Comparison of ENCODE assay signal across 8 cellular contexts in the genomic region with DNA sequence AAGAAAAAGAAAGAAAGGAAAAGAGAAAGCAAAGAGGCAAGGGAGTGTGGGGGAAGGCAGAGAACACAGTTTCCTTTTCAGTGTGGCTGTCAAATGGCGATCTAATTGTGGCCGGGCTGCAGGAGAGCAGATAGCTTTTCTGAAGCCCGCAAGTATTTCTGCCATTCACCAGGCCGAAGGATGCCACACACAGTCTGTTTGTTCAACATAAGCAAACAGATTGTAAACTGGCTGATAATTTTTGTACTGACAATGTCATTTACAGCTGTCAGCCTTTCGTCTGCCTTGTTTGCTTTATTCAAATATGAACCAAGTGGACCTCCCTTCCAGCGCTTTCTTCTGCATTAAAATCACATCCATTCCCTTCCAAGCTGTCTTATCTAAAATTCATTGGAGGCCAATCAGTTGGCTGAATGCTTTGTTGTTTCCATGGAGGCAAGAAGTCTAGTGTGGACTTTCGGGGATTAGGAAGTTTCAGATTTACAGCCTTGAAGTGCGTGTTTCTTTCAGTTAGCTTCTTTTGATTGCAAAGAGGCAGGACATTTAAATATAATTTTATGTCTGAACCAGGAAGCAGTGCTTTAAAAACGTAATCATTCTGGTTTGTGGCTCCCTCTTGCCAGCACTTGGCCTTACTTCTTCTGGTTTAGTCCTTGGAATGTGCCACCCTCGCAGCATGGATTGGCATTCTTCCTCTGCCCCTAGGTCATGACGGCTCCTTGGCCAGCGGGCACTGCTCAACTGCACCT.
DNase-seq lines count a peak whose midpoint lies in the region; ATAC-seq and TF ChIP-seq lines count a peak whose summit lies in the region.

No MANE protein-coding gene starts in this region.

- peak overlapping the region; percentile 5 for H3K4me3 ChIP-seq in CD8-positive, alpha-beta T cell (ENCODE audit: low read depth, low read length)
- H3K4me3 ChIP-seq in MG63 (no peak overlapping the region), brain microvascular endothelial cell (ENCODE audit: low read depth, low read length) (no peak overlapping the region)
- H3K4me3 ChIP-seq in naive thymus-derived CD4-positive, alpha-beta T cell (ENCODE audit: low read length): no peak overlapping the region

- no peaks in the 10 kb centered on the region for H3K36me3 ChIP-seq in CD8-positive, alpha-beta T cell (ENCODE audit: insufficient read depth, low read length)
- no peaks in the 10 kb centered on the region for H3K36me3 ChIP-seq in MG63
- no peaks in the 10 kb centered on the region for H3K36me3 ChIP-seq in naive thymus-derived CD4-positive, alpha-beta T cell (ENCODE audit: control insufficient read depth in 2 of 3, insufficient read depth in 3 of 3, low read length in 3 of 3)
- no peaks in the 10 kb centered on the region for H3K36me3 ChIP-seq in brain microvascular endothelial cell (replicated peaks)

- H3K4me3 Mint-ChIP-seq in CD8-positive, alpha-beta T cell: peak overlapping the region; percentile 63
- peak overlapping the region; percentile 75 to 83 (median 75) for H3K4me3 Mint-ChIP-seq in brain
- peak overlapping the region in 8 of 10 donors; percentile 0 to 67 (median 55) for H3K4me3 Mint-ChIP-seq in naive thymus-derived CD4-positive, alpha-beta T cell

- no peaks in the 10 kb centered on the region for H3K9me3 ChIP-seq in CD8-positive, alpha-beta T cell (ENCODE audit: low read length)
- H3K9me3 ChIP-seq in MG63: no peaks in the 10 kb centered on the region
- no peaks in the 10 kb centered on the region for H3K9me3 ChIP-seq in naive thymus-derived CD4-positive, alpha-beta T cell (ENCODE audit: control insufficient read depth in 2 of 3, low read length in 3 of 3)

- no peak overlapping the region for H3K27ac Mint-ChIP-seq in CD8-positive, alpha-beta T cell
- peak overlapping the region in 1 of 5 experiments; percentile 14 for H3K27ac Mint-ChIP-seq in brain
- H3K27ac Mint-ChIP-seq in naive thymus-derived CD4-positive, alpha-beta T cell: peak overlapping the region in 2 of 9 donors; percentile 13 to 50

- H3K9me3 Mint-ChIP-seq in CD8-positive, alpha-beta T cell: peaks cover 5% of the 10 kb centered on the region
- peaks cover 0 to 3% (median 0%) of the 10 kb centered on the region in 5 experiments for H3K9me3 Mint-ChIP-seq in brain
- peaks cover 0 to 11% (median 3%) of the 10 kb centered on the region in 11 donors for H3K9me3 Mint-ChIP-seq in naive thymus-derived CD4-positive, alpha-beta T cell

- ATAC-seq in CD8-positive, alpha-beta T cell: no peak
- no peak for ATAC-seq in naive thymus-derived CD4-positive, alpha-beta T cell
- ATAC-seq in HG03342 (IDR thresholded peaks at IDR 0.05; ENCODE audit: unreplicated experiment): no peak

- in situ Hi-C loops in brain microvascular endothelial cell (cut with HindIII; ENCODE audit: low pct_ligation_motif_present, low sequenced_read_pairs): no loop called here

- no peak overlapping the region for H3K27ac ChIP-seq in CD8-positive, alpha-beta T cell (ENCODE audit: low read depth, low read length)
- no peak overlapping the region for H3K27ac ChIP-seq in naive thymus-derived CD4-positive, alpha-beta T cell (ENCODE audit: low read depth, low read length)
- no peak overlapping the region for H3K27ac ChIP-seq in brain microvascular endothelial cell

- no peaks in the 10 kb centered on the region for H3K27me3 ChIP-seq in CD8-positive, alpha-beta T cell (ENCODE audit: insufficient read depth, low read length)
- H3K27me3 ChIP-seq in MG63 (no peaks in the 10 kb centered on the region), brain microvascular endothelial cell (replicated peaks) (peaks cover 8% of the 10 kb centered on the region)
- no peaks in the 10 kb centered on the region for H3K27me3 ChIP-seq in naive thymus-derived CD4-positive, alpha-beta T cell (ENCODE audit: control insufficient read depth in 2 of 2, insufficient read depth in 2 of 2, low read length in 2 of 2)

- no peaks in the 10 kb centered on the region for H3K36me3 Mint-ChIP-seq in CD8-positive, alpha-beta T cell
- no peaks in the 10 kb centered on the region for H3K36me3 Mint-ChIP-seq in brain
- H3K36me3 Mint-ChIP-seq in naive thymus-derived CD4-positive, alpha-beta T cell: no peaks in the 10 kb centered on the region

- POLR2A ChIA-PET in CD8-positive, alpha-beta T cell (lab: Charles Lee): no interaction called here
- POLR2A ChIA-PET in naive thymus-derived CD4-positive, alpha-beta T cell (lab: Charles Lee): no interaction called here

- CTCF ChIA-PET in CD8-positive, alpha-beta T cell (lab: Charles Lee): no interaction called here
- CTCF ChIA-PET in naive thymus-derived CD4-positive, alpha-beta T cell (lab: Charles Lee): no interaction called here

- H3K4me1 ChIP-seq in CD8-positive, alpha-beta T cell (ENCODE audit: insufficient read depth, low read length): no peaks in the 10 kb centered on the region
- H3K4me1 ChIP-seq in naive thymus-derived CD4-positive, alpha-beta T cell (ENCODE audit: control insufficient read depth in 2 of 2, insufficient read depth in 2 of 2, low read length in 2 of 2): no peaks in the 10 kb centered on the region

- DNase-seq in CD8-positive, alpha-beta T cell: no peak
- DNase-seq in MG63: peak; percentile 64
- no peak for DNase-seq in naive thymus-derived CD4-positive, alpha-beta T cell
- no peak for DNase-seq in AG08395 (ENCODE audit: low spot score)
- no peak for DNase-seq in brain microvascular endothelial cell
- no peak for DNase-seq in NCI-H2107 treated with DMSO at 0.1 percent for 48 hours (lab: John Stamatoyannopoulos, UW; ENCODE audit: unreplicated experiment)

- intact Hi-C loops in CD8-positive, alpha-beta T cell (cut with DNase I, micrococcal nuclease): loop anchor here in 1 of 2 experiments (10.0 kb wide), 1 partner anchor 59 kb away; no protein-coding TSS in a partner anchor
- intact Hi-C loops in naive thymus-derived CD4-positive, alpha-beta T cell (cut with micrococcal nuclease): no loop called here

- H3K27me3 Mint-ChIP-seq in CD8-positive, alpha-beta T cell (ENCODE audit: low read depth): peaks cover 9% of the 10 kb centered on the region
- H3K27me3 Mint-ChIP-seq in brain: peaks cover 66% of the 10 kb centered on the region
- H3K27me3 Mint-ChIP-seq in naive thymus-derived CD4-positive, alpha-beta T cell: peaks cover 5 to 25% (median 9%) of the 10 kb centered on the region in 5 donors

- no peak for TF ChIP-seq CTCF in CD8-positive, alpha-beta T cell (IDR thresholded peaks at IDR 0.05)
- TF ChIP-seq CTCF in brain (conservative IDR thresholded peaks at IDR 0.05): no peak
- no peak for TF ChIP-seq CTCF in brain microvascular endothelial cell (IDR thresholded peaks at IDR 0.05; ENCODE audit: low read depth, low read length, missing control alignments)

- H3K4me1 Mint-ChIP-seq in CD8-positive, alpha-beta T cell (ENCODE audit: low read depth): peaks cover 10% of the 10 kb centered on the region
- peaks cover 22% of the 10 kb centered on the region for H3K4me1 Mint-ChIP-seq in brain
- peaks cover 0 to 22% (median 3%) of the 10 kb centered on the region in 7 donors for H3K4me1 Mint-ChIP-seq in naive thymus-derived CD4-positive, alpha-beta T cell
